11 cellular contexts compared by ENCODE assay signal in the genomic region with DNA sequence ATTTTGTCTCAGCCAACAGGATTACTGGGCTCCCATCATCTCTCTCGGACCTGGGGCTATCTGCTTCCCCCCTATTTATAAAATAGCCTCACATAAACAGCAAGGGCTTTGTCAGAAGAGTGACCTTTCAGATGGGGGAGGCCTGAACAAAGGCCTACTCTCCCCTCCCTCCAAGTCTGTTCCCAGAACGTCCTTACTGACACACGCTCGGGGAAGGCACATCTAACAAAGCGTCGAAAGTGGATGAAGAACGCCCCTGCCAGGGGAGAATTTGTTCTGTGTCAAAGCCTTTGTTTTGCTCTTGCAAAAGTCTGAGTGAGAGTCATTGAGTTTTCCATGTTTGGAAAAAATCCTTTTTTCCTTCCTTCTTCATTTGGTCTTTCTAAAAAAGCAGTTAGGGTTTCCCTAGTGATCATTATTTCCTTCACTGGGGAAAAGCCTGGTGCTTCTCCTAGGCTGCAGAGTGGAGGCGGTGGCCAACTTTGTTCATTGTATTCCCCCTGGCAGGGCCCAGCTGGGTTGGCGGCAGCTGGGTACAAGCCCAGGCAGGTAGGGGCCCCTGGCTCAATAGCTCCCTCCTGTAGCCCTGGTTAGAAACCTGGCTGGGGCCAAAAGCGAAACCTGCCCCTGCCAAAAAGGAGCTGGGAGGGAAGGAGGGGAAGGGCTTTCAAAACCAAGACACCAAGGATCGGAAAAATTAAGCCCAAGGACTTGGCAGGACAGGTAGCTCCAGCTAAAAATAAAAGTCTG.
DNase-seq lines count a peak whose midpoint lies in the region; ATAC-seq and TF ChIP-seq lines count a peak whose summit lies in the region.
"Had no signal": no experiment of that assay in that cellular context is flagged by ENCODE, and none has a peak within 500 bp of the region (broad histone marks: within the 10 kb centered on the region; RNA-seq: fewer than 3 reads in every experiment).

No MANE protein-coding gene starts in this region.

- H3K4me3 Mint-ChIP-seq in activated naive CD8-positive, alpha-beta T cell treated with anti-CD3 and anti-CD28 coated beads for 36 hours: no peak overlapping the region

- no peaks in the 10 kb centered on the region for H3K27me3 Mint-ChIP-seq in activated naive CD8-positive, alpha-beta T cell treated with anti-CD3 and anti-CD28 coated beads for 36 hours

- no peaks in the 10 kb centered on the region for H3K36me3 ChIP-seq in ACC112 (ENCODE audit: insufficient read depth, low read length)
- no peaks in the 10 kb centered on the region for H3K36me3 ChIP-seq in Loucy (ENCODE audit: insufficient read depth, low read length)
- H3K36me3 ChIP-seq in mucosa of descending colon (ENCODE audit: low read depth): no peaks in the 10 kb centered on the region
- H3K36me3 ChIP-seq: brain microvascular endothelial cell had no signal

- no peaks in the 10 kb centered on the region for H3F3A ChIP-seq in Loucy (ENCODE audit: low read depth)

- no peaks in the 10 kb centered on the region for H3K9me3 ChIP-seq in Loucy (ENCODE audit: insufficient read depth, low read depth, low read length)
- H3K9me3 ChIP-seq in mucosa of descending colon: no peaks in the 10 kb centered on the region

- intact Hi-C loops in mucosa of descending colon (cut with DNase I, micrococcal nuclease): loop anchor here in 1 of 2 donors (10.0 kb wide), 1 partner anchor 77 kb away; a partner anchor contains a TSS

- DNase-seq in activated naive CD8-positive, alpha-beta T cell treated with anti-CD3 and anti-CD28 coated beads for 36 hours: no peak
- DNase-seq in mucosa of descending colon: peak in 2 of 3 donors; percentile 20 to 45
- DNase-seq in NK-92 (lab: John Stamatoyannopoulos, UW; ENCODE audit: unreplicated experiment): no peak
- DNase-seq in T1000 (lab: John Stamatoyannopoulos, UW): no peak
- DNase-seq: brain microvascular endothelial cell, Calu3, T-helper 9 cell had no signal

- no peak overlapping the region for H3K4me2 ChIP-seq in Loucy (ENCODE audit: low read depth, low read length, poor library complexity, severe bottlenecking)

- no peaks in the 10 kb centered on the region for H3K9me2 ChIP-seq in Loucy (replicated peaks; ENCODE audit: low read depth, low read length)

- H3K79me2 ChIP-seq in ACC112 (ENCODE audit: control insufficient read depth, insufficient read depth, low read length, unreplicated experiment): no peaks in the 10 kb centered on the region
- peaks cover 20% of the 10 kb centered on the region for H3K79me2 ChIP-seq in Loucy (ENCODE audit: insufficient read depth, low read length)

- H3K27ac ChIP-seq in ACC112 (ENCODE audit: low read depth, low read length): peak overlapping the region; percentile 61; the same call in 1 of the 2 replicates
- H3K27ac ChIP-seq: brain microvascular endothelial cell had no signal

- H3K4me3 ChIP-seq in ACC112 (ENCODE audit: low read depth, low read length) (no peak overlapping the region), Loucy (ENCODE audit: low read length, poor library complexity, severe bottlenecking) (no peak overlapping the region), mucosa of descending colon (no peak overlapping the region)

- no peaks in the 10 kb centered on the region for H3K9me3 Mint-ChIP-seq in activated naive CD8-positive, alpha-beta T cell treated with anti-CD3 and anti-CD28 coated beads for 36 hours

- TF ChIP-seq CTCF in Loucy (conservative IDR thresholded peaks at IDR 0.05; ENCODE audit: low read length) (no peak), mucosa of descending colon (IDR thresholded peaks at IDR 0.05) (no peak)

- H3K27me3 ChIP-seq in ACC112 (ENCODE audit: insufficient read depth, low read length): no peaks in the 10 kb centered on the region
- no peaks in the 10 kb centered on the region for H3K27me3 ChIP-seq in Loucy (ENCODE audit: insufficient read depth, low read length, poor library complexity, severe bottlenecking)
- H3K27me3 ChIP-seq: brain microvascular endothelial cell had no signal

- H3K27ac Mint-ChIP-seq in activated naive CD8-positive, alpha-beta T cell treated with anti-CD3 and anti-CD28 coated beads for 36 hours: peak overlapping the region; percentile 79

- H2AFZ ChIP-seq in ACC112 (ENCODE audit: low read length, unreplicated experiment): no peak overlapping the region
- H2AFZ ChIP-seq in Loucy (ENCODE audit: low read length): no peak overlapping the region

- H3K4me1 Mint-ChIP-seq in activated naive CD8-positive, alpha-beta T cell treated with anti-CD3 and anti-CD28 coated beads for 36 hours: peaks cover 83% of the 10 kb centered on the region

- ATAC-seq in mucosa of descending colon (no peak), GM21529 (IDR thresholded peaks at IDR 0.05; ENCODE audit: unreplicated experiment) (no peak), GM21360 (IDR thresholded peaks at IDR 0.05; ENCODE audit: unreplicated experiment) (no peak)

- peaks cover 18% of the 10 kb centered on the region for H3K36me3 Mint-ChIP-seq in activated naive CD8-positive, alpha-beta T cell treated with anti-CD3 and anti-CD28 coated beads for 36 hours

- H4K20me1 ChIP-seq in Loucy (ENCODE audit: insufficient read depth, low read length, poor library complexity, severe bottlenecking): no peaks in the 10 kb centered on the region

- peak overlapping the region; percentile 30 for H3K9ac ChIP-seq in Loucy (ENCODE audit: low read depth, low read length, poor library complexity, severe bottlenecking)

- H3K4me1 ChIP-seq in ACC112 (ENCODE audit: control insufficient read depth, insufficient read depth, low read length, unreplicated experiment): peaks cover 43% of the 10 kb centered on the region
- H3K4me1 ChIP-seq in Loucy (ENCODE audit: insufficient read depth, low read length, poor library complexity, severe bottlenecking): peaks cover 83% of the 10 kb centered on the region
- peaks cover 49% of the 10 kb centered on the region for H3K4me1 ChIP-seq in mucosa of descending colon (ENCODE audit: low read depth)

Comparison
In these comparisons a context has a peak if more than half of its experiments do, and no peak if none do; other contexts are left out.
1. DNase-seq: peak in mucosa of descending colon (2 of 3); none in activated naive CD8-positive, alpha-beta T cell treated with anti-CD3 and anti-CD28 coated beads for 36 hours (single experiment), NK-92 (single experiment) and T1000 (single experiment).